Comparison of ENCODE assay signal across 1 cellular context in the genomic region with DNA sequence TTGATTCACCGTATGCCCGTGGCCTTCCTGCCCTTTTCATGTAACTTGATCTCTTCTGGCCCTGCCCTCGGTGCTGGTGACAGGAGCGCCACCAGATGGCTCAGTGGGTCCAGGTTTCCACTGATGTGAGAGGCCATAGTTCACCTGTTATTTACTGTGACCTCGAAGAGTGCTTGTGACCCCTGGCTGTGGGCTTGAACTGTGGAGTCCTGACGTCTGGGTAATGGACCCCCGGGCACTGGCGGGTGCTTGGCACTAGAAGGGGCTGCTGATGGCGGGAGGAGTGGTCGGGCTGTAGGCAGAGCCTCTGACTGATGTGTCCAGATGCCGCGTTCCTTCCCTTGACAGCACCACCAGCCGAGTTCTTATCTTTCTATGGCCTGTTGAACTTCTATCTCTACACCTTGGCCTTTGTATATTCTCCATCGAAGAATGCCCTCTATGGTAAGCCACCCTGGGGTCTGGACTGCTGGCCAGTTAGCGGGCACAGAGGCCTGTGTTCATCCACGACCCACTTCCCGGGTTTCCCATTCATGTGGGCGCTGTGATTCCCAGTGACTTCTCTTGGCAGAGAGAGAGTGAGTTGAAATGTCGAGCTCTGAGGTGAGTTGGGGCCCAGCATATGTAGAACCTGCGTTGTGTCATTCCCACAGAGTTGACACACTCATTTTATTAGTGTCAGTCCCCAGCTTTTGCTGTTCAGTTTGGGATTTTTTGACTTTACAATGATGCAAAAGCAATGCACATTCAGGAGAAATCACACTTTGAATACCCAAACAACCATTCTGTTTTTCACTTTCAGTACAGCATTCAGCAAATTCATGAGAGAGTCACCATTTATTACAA.
TF ChIP-seq lines count a peak whose summit lies in the region.

No MANE protein-coding gene starts in this region.

TF ChIP-seq in K562, 482 proteins besides CTCF, POLR2A, EP300 and RAD21:
- TF ChIP-seq MBD2 (IDR thresholded peaks at IDR 0.05; ENCODE audit: borderline replicate concordance, low read depth): no peak
- TF ChIP-seq OTX1 (CRISPR knock-in tag; IDR thresholded peaks at IDR 0.05): no peak
- no peak for TF ChIP-seq HLTF (IDR thresholded peaks at IDR 0.05)
- no peak for TF ChIP-seq ZNF766 (CRISPR knock-in tag; conservative IDR thresholded peaks at IDR 0.05)
- no peak for TF ChIP-seq POLR2G (IDR thresholded peaks at IDR 0.05; ENCODE audit: low read depth, low read length)
